Comparison of ENCODE assay signal across 24 cellular contexts in the genomic region with DNA sequence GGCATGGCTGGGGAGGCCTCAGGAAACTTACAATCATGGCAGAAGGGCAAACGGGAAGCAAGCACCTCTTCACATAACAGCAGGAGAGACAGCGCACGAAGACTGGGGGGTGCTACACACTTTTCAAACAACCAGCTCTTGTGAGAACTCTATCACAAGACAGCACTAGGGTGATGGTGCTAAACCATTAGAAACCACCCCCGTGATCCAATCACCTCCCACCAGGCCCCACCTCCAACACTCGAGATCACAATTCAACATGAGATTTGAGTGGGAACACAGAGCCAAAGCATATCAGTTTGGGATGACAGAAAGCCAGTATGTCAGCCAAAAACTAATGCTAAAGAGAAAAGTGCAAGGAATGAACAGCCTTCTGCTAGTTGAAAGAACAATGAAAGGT.
"Had no signal": no experiment of that assay in that cellular context is flagged by ENCODE, and none has a peak within 500 bp of the region (broad histone marks: within the 10 kb centered on the region; RNA-seq: fewer than 3 reads in every experiment).

No MANE protein-coding gene starts in this region.

- H3K36me3 ChIP-seq: colonic mucosa, esophagus muscularis mucosa, esophagus squamous epithelium, gastrocnemius medialis, gastroesophageal sphincter, heart left ventricle, heart right ventricle had no signal

- H3K9me3 ChIP-seq: colonic mucosa, esophagus muscularis mucosa, esophagus squamous epithelium, gastrocnemius medialis, gastroesophageal sphincter, heart left ventricle, heart right ventricle had no signal

- H3K27ac ChIP-seq: colonic mucosa, coronary artery, dorsolateral prefrontal cortex, epithelial cell of prostate, esophagus muscularis mucosa, esophagus squamous epithelium, foreskin keratinocyte, gastrocnemius medialis, gastroesophageal sphincter, heart left ventricle, heart right ventricle had no signal

- H3K4me3 Mint-ChIP-seq: dendritic cell treated with granulocyte-macrophage colony-stimulating factor and Interleukin-4, amounts not matched to agents 40 ng/mL and 50 ng/mL, for 4 days; effector memory CD8-positive, alpha-beta T cell; endodermal cell had no signal

- H3K4me1 ChIP-seq: colonic mucosa, foreskin keratinocyte had no signal

- H3K27me3 ChIP-seq: colonic mucosa, dorsolateral prefrontal cortex, esophagus muscularis mucosa, esophagus squamous epithelium, foreskin keratinocyte, gastrocnemius medialis, gastroesophageal sphincter, heart left ventricle, heart right ventricle had no signal

- H3K27ac Mint-ChIP-seq: dendritic cell treated with granulocyte-macrophage colony-stimulating factor and Interleukin-4, amounts not matched to agents 40 ng/mL and 50 ng/mL, for 4 days; effector memory CD8-positive, alpha-beta T cell; endodermal cell had no signal

- DNase-seq: colonic mucosa; cortex of kidney; dermis blood vessel endothelial cell; dorsolateral prefrontal cortex; effector CD4-positive, alpha-beta T cell; effector CD8-positive, alpha-beta T cell; effector memory CD4-positive, alpha-beta T cell; effector memory CD8-positive, alpha-beta T cell; endodermal cell; erythroblast; esophagus squamous epithelium; foreskin fibroblast; foreskin keratinocyte; foreskin melanocyte; gastrocnemius medialis; glutamatergic neuron; heart left ventricle; heart right ventricle had no signal

- H3K4me3 ChIP-seq: colonic mucosa, coronary artery, dorsolateral prefrontal cortex, esophagus muscularis mucosa, esophagus squamous epithelium, gastrocnemius medialis, gastroesophageal sphincter, heart left ventricle, heart right ventricle had no signal

- ATAC-seq: effector memory CD8-positive, alpha-beta T cell; esophagus mucosa; foreskin keratinocyte; gastrocnemius medialis; gastroesophageal sphincter; heart left ventricle; heart right ventricle had no signal

- H3K9me3 Mint-ChIP-seq: dendritic cell treated with granulocyte-macrophage colony-stimulating factor and Interleukin-4, amounts not matched to agents 40 ng/mL and 50 ng/mL, for 4 days; effector memory CD8-positive, alpha-beta T cell had no signal
